ENCODE assay signal across 7 cellular contexts in the genomic region with DNA sequence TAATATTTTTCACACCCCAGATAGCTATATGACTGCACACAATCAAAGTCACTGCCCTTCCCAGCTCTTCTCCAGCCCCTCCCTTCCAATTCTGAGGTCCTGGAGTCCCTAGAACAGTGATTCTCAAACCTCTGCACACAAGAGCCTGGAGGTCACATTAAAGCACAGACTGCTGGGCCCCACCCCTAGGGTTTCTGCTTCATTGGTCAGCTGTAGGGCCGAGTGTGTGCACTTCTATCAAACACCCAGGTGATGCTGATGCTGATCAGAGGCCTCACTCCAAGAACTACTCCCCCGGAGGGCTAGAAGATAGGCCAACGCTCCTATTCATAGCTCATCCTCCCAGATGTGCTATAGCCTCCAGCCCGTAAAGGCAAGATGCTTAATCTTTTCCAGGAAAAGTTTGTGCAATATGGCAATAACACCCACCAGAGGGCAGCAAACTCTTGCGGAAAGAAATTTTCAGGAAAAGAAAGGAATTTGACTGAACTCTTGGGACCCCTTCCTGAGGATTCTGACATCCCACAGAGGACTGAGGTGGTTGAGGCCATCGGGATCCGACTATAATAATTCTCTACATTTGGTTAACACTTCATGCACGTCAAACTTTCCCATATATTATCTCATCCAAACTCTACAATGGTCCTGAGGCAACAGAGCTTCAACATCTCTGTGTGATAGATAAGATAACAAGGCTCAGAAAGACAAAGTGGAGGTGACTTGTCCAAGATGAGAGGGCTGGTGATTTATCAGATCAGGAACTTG.
DNase-seq lines count a peak whose midpoint lies in the region; ATAC-seq and TF ChIP-seq lines count a peak whose summit lies in the region.

No MANE protein-coding gene starts in this region.

- H2BK20ac ChIP-seq in IMR-90 (ENCODE audit: low read depth, low read length), result no peak overlapping the region

- intact Hi-C loops in IMR-90 (cut with micrococcal nuclease), result loop anchor here (1.0 to 10.0 kb wide), 4 partner anchors 16 to 641 kb away; partner anchors contain the start of genes COX7A2L and KCNG3

- TF ChIP-seq POLR2A in IMR-90 (IDR thresholded peaks at IDR 0.05; ENCODE audit: low read depth, low read length), result no peak

- H2BK15ac ChIP-seq in IMR-90 (ENCODE audit: low read depth, low read length), result no peak overlapping the region

- no TSS peak for BruUV-seq in IMR-90 (replicated peaks; lab: Mats Ljungman, UMichigan)

- POLR2A ChIA-PET in IMR-90 (lab: Charles Lee; ENCODE audit: unreplicated experiment), result interaction anchor here (0.9 kb wide), 1 partner anchor 234 kb away, joined by 3 read pairs; no protein-coding TSS in a partner anchor

- H3K27me3 ChIP-seq in IMR-90 (ENCODE audit: control insufficient read depth, insufficient read depth, low read length), result peaks cover 16% of the 10 kb centered on the region

- peak; percentile 84 for TF ChIP-seq RAD21 in IMR-90 (IDR thresholded peaks at IDR 0.05; ENCODE audit: low read length)

- H3K56ac ChIP-seq in IMR-90 (ENCODE audit: extremely low read depth, insufficient read depth, low read length), result no peak overlapping the region

- H2AFZ ChIP-seq in IMR-90 (replicated peaks; ENCODE audit: low read length, poor library complexity), result no peak overlapping the region

- no peaks in the 10 kb centered on the region for H3K9me1 ChIP-seq in IMR-90 (ENCODE audit: insufficient read depth, low read length)

- no peak overlapping the region for H2BK5ac ChIP-seq in IMR-90 (ENCODE audit: low read depth, low read length, poor library complexity, severe bottlenecking)

- H3K79me1 ChIP-seq in IMR-90 (ENCODE audit: low read depth in 1 of 2, low read length in 2 of 2), result no peaks in the 10 kb centered on the region

- CTCF ChIA-PET in IMR-90 (lab: Yijun Ruan, JAX), result interaction anchor here (0.5 to 4.2 kb wide), 12 partner anchors 13 to 1813 kb away, joined by 3 to 41 read pairs (median 4); no protein-coding TSS in a partner anchor

- no peak overlapping the region for H3K4ac ChIP-seq in IMR-90 (ENCODE audit: low read depth, low read length)

- 0% methylated on average over 1 of the region's 8 CpGs; no CpG with 5 or more reads in 1 of the 2 experiments for WGBS in IMR-90 (ENCODE audit: extremely low coverage in 2 of 2, insufficient read length in 1 of 2), 2 experiments

- in situ Hi-C loops in IMR-90 (cut with MboI; ENCODE audit: low sequenced_read_pairs), result loop anchor here (10.0 to 25.0 kb wide), 2 partner anchors 471 to 809 kb away; no protein-coding TSS in a partner anchor

- H2BK120ac ChIP-seq in IMR-90 (ENCODE audit: low read depth, low read length), result no peak overlapping the region

- no peak overlapping the region for H4K91ac ChIP-seq in IMR-90 (ENCODE audit: insufficient read depth, low read depth, low read length)

- no peaks in the 10 kb centered on the region for H3K9me3 ChIP-seq in IMR-90 (ENCODE audit: control insufficient read depth, insufficient read depth, low read length)

- H3K27ac ChIP-seq in IMR-90 (ENCODE audit: insufficient read depth, low read length), result no peak overlapping the region

- H4K20me1 ChIP-seq in IMR-90 (ENCODE audit: insufficient read depth, low read length), result no peaks in the 10 kb centered on the region

- H3K4me3 ChIP-seq in IMR-90 (ENCODE audit: insufficient read depth, low read depth, low read length) (no peak overlapping the region), fibroblast of mammary gland (ENCODE audit: control insufficient read depth, low read depth, low read length) (no peak overlapping the region)

- no peak overlapping the region for H4K5ac ChIP-seq in IMR-90 (ENCODE audit: low read depth, low read length)

- peaks cover 2% of the 10 kb centered on the region; the same call in 1 of the 2 replicates for H3K4me1 ChIP-seq in IMR-90 (ENCODE audit: control insufficient read depth, insufficient read depth, low read length)

- DNase-seq in EL (peak; percentile 66), IMR-90 (peak; percentile 65), SK-N-DZ (ENCODE audit: low spot score) (peak; percentile 78), fibroblast of mammary gland (ENCODE audit: low read depth) (peak; percentile 71), occipital lobe (lab: John Stamatoyannopoulos, UW) (peak; percentile 12), HuH-7.5 (ENCODE audit: low spot score) (no peak)

- H3K23ac ChIP-seq in IMR-90 (ENCODE audit: low read depth, low read length), result no peak overlapping the region

- no peak overlapping the region for H3K18ac ChIP-seq in IMR-90 (ENCODE audit: low read depth, low read length)

- H2AK5ac ChIP-seq in IMR-90 (ENCODE audit: low read depth, low read length), result no peak overlapping the region

- dilution Hi-C loops in IMR-90 (cut with HindIII; ENCODE audit: low sequenced_read_pairs, unreplicated experiment), result no loop called here

- H3K4me2 ChIP-seq in IMR-90 (ENCODE audit: low read depth, low read length), result no peak overlapping the region

- no peaks in the 10 kb centered on the region for H3K36me3 ChIP-seq in IMR-90 (ENCODE audit: control insufficient read depth, insufficient read depth, low read length)

- H4K8ac ChIP-seq in IMR-90 (ENCODE audit: low read depth in 2 of 2, low read length in 2 of 2), result no peak overlapping the region

- peak overlapping the region; percentile 26; the same call in 1 of the 2 replicates for H3K9ac ChIP-seq in IMR-90 (ENCODE audit: low read depth, low read length)

- peak; percentile 79 for TF ChIP-seq CTCF in IMR-90 (conservative IDR thresholded peaks at IDR 0.05; ENCODE audit: low read depth, low read length)
- peak; percentile 71 for TF ChIP-seq CTCF in fibroblast of mammary gland (conservative IDR thresholded peaks at IDR 0.05; ENCODE audit: control insufficient read depth, insufficient read depth, low read depth, low read length)

- no peak overlapping the region for H3K14ac ChIP-seq in IMR-90 (replicated peaks; ENCODE audit: low read depth, low read length)

- no peak overlapping the region for H2AK9ac ChIP-seq in IMR-90 (replicated peaks; ENCODE audit: low read depth, low read length, poor library complexity)

- ATAC-seq in IMR-90 (ENCODE audit: low read depth) (peak; percentile 73), GM21381 (IDR thresholded peaks at IDR 0.05; ENCODE audit: unreplicated experiment) (no peak)

TF ChIP-seq in IMR-90, 13 proteins besides CTCF, POLR2A, EP300 and RAD21:
- TF ChIP-seq CEBPB (IDR thresholded peaks at IDR 0.05; ENCODE audit: low read depth, low read length) (peak; percentile 83), CHD1 (IDR thresholded peaks at IDR 0.05; ENCODE audit: low read depth, low read length) (no peak), SMC3 (IDR thresholded peaks at IDR 0.05; ENCODE audit: low read depth, low read length) (peak; percentile 89), RFX5 (IDR thresholded peaks at IDR 0.05; ENCODE audit: low read depth, low read length) (no peak)
TF ChIP-seq in IMR-90: peak in this region for 2.
